In genomic region chr4:151905197-151905596, GRCh38 we compare ENCODE assay signal across 15 cellular contexts.
DNase-seq lines count a peak whose midpoint lies in the region; ATAC-seq and TF ChIP-seq lines count a peak whose summit lies in the region.
"Had no signal": no experiment of that assay in that cellular context is flagged by ENCODE, and none has a peak within 500 bp of the region (broad histone marks: within the 10 kb centered on the region; RNA-seq: fewer than 3 reads in every experiment).

No MANE protein-coding gene starts in this region.

- H3K4me2 ChIP-seq in smooth muscle cell, result no peak overlapping the region

- no peak overlapping the region for H3K9ac ChIP-seq in smooth muscle cell (ENCODE audit: low read depth)

- DNase-seq in MV-4-11 (lab: John Stamatoyannopoulos, UW) (peak; percentile 96), NCI-H2196 treated with DMSO at 0.1 percent for 48 hours (lab: John Stamatoyannopoulos, UW; ENCODE audit: unreplicated experiment) (no peak), smooth muscle cell (lab: John Stamatoyannopoulos, UW; ENCODE audit: unreplicated experiment) (no peak), iPS-NIHi11 (ENCODE audit: low spot score) (no peak)
- no peak for DNase-seq in activated T-cell treated with anti-CD3 and anti-CD28 coated beads, Interleukin-2, amount 50 U/mL, for 1 hour
- DNase-seq: activated CD4-positive, alpha-beta T cell treated with anti-CD3 and anti-CD28 coated beads for 4 hours; activated naive CD8-positive, alpha-beta T cell treated with anti-CD3 and anti-CD28 coated beads for 36 hours; gastrocnemius medialis; left lung; SJCRH30; stimulated activated CD4-positive, alpha-beta T cell treated with anti-CD3 and anti-CD28 coated beads, Interleukin-4, amount 100 ng/mL, for 24 hours had no signal

- no peaks in the 10 kb centered on the region for H4K20me1 ChIP-seq in smooth muscle cell (ENCODE audit: low read depth)

- H2AFZ ChIP-seq in smooth muscle cell (ENCODE audit: low read depth), result no peak overlapping the region

- TF ChIP-seq CTCF in smooth muscle cell (IDR thresholded peaks at IDR 0.05; ENCODE audit: borderline replicate concordance, insufficient read depth, poor library complexity, severe bottlenecking), result no peak

- no peaks in the 10 kb centered on the region for H3F3A ChIP-seq in smooth muscle cell (ENCODE audit: low read depth)

- no peak overlapping the region for H3K4me3 ChIP-seq in smooth muscle cell
- H3K4me3 ChIP-seq: gastrocnemius medialis, left lung, SJCRH30 had no signal

- no peaks in the 10 kb centered on the region for H3K79me2 ChIP-seq in smooth muscle cell (ENCODE audit: low read depth)

- WGBS in smooth muscle cell (ENCODE audit: low lambda C conversion rate), result 69% methylated on average over 1 of the region's 1 CpG

- ATAC-seq in GM18520 (IDR thresholded peaks at IDR 0.05; ENCODE audit: unreplicated experiment) (peak; percentile 84), GM21381 (IDR thresholded peaks at IDR 0.05; ENCODE audit: unreplicated experiment) (peak; percentile 95), HG03039 (IDR thresholded peaks at IDR 0.05; ENCODE audit: unreplicated experiment) (peak; percentile 81)
- ATAC-seq: gastrocnemius medialis, left lung had no signal

- H3K36me3 ChIP-seq in smooth muscle cell (ENCODE audit: low read depth), result no peaks in the 10 kb centered on the region
- H3K36me3 ChIP-seq: gastrocnemius medialis, left lung, SJCRH30 had no signal

- H3K4me1 ChIP-seq in smooth muscle cell (ENCODE audit: low read depth), result no peaks in the 10 kb centered on the region
- H3K4me1 ChIP-seq: gastrocnemius medialis, left lung, SJCRH30 had no signal

- no peaks in the 10 kb centered on the region for H3K27me3 ChIP-seq in smooth muscle cell (ENCODE audit: low read depth)
- H3K27me3 ChIP-seq: gastrocnemius medialis, left lung, SJCRH30 had no signal

- no peaks in the 10 kb centered on the region for H3K9me3 ChIP-seq in smooth muscle cell (replicated peaks; ENCODE audit: low read depth)
- H3K9me3 ChIP-seq: gastrocnemius medialis, SJCRH30 had no signal

- no peak overlapping the region for H3K27ac ChIP-seq in smooth muscle cell (ENCODE audit: low read depth)
- H3K27ac ChIP-seq: C4-2B, gastrocnemius medialis, left lung, SJCRH30 had no signal
